ENCODE assay signal across 8 cellular contexts in genomic region chr7:56063500-56063881, GRCh38. TPM values are rescaled to one million over a fixed set of nuclear protein-coding genes. Genes with fewer than 3 reads are reported as not detected.
DNase-seq lines count a peak whose midpoint lies in the region; ATAC-seq, FAIRE-seq and TF ChIP-seq lines count a peak whose summit lies in the region.

No MANE protein-coding gene starts in this region.

- H3K4me3 ChIP-seq in A673 (ENCODE audit: low read depth, low read length, poor library complexity, severe bottlenecking): no peak overlapping the region
- H3K4me3 ChIP-seq in HUES6 (ENCODE audit: low read depth, low read length): peak overlapping the region; percentile 92

- intact Hi-C loops in A673 (cut with micrococcal nuclease; ENCODE audit: unreplicated experiment) (no loop called here), MCF 10A (cut with micrococcal nuclease) (no loop called here)

- H3K4me3 Mint-ChIP-seq in MCF 10A (ENCODE audit: unreplicated experiment): peak overlapping the region; percentile 82
- H3K4me3 Mint-ChIP-seq in naive thymus-derived CD8-positive, alpha-beta T cell: peak overlapping the region; percentile 90 to 96 (median 94)

- H3K9me3 Mint-ChIP-seq in MCF 10A (ENCODE audit: unreplicated experiment): no peaks in the 10 kb centered on the region
- H3K9me3 Mint-ChIP-seq in naive thymus-derived CD8-positive, alpha-beta T cell: no peaks in the 10 kb centered on the region

- no peak for FAIRE-seq in H54 (lab: Jason Lieb, UNC)

- no peak overlapping the region for H3K9ac ChIP-seq in HUES6 (ENCODE audit: low read length)

- TF ChIP-seq POLR2A in H54 (IDR thresholded peaks at IDR 0.05; ENCODE audit: low read depth, low read length): no peak

- POLR2A ChIA-PET in A673 (lab: Charles Lee; ENCODE audit: low non-redundant PET) (no interaction called here), MCF 10A (lab: Yijun Ruan, JAX) (interaction anchor here (0.7 to 9.3 kb wide), 12 partner anchors 10 to 97 kb away, joined by 3 to 116 read pairs (median 9); partner anchors contain the start of genes CCT6A, CHCHD2 and PSPH)
- POLR2A ChIA-PET in naive thymus-derived CD8-positive, alpha-beta T cell (lab: Charles Lee): interaction anchor here (0.8 to 4.3 kb wide), 5 partner anchors 12 to 489 kb away, joined by 3 to 42 read pairs (median 11); partner anchors contain the start of genes CCT6A, CHCHD2 and PSPH

- DNase-seq in A673 (ENCODE audit: low spot score): no peak
- DNase-seq in MCF 10A (ENCODE audit: unreplicated experiment): no peak
- no peak for DNase-seq in naive thymus-derived CD8-positive, alpha-beta T cell
- no peak for DNase-seq in H54 (ENCODE audit: insufficient read length, low spot score)
- DNase-seq in NK-92 (lab: John Stamatoyannopoulos, UW; ENCODE audit: unreplicated experiment): no peak

- peaks cover 56% of the 10 kb centered on the region for H3K36me3 ChIP-seq in A673 (ENCODE audit: insufficient read depth, low read length, poor library complexity, severe bottlenecking)
- peaks cover 59% of the 10 kb centered on the region for H3K36me3 ChIP-seq in HUES6 (ENCODE audit: control insufficient read depth, insufficient read depth, low read length)

- no peaks in the 10 kb centered on the region for H3K9me3 ChIP-seq in A673 (ENCODE audit: low read depth, low read length, poor library complexity, severe bottlenecking)
- H3K9me3 ChIP-seq in HUES6 (ENCODE audit: control insufficient read depth, insufficient read depth, low read depth, low read length): no peaks in the 10 kb centered on the region

- peak overlapping the region; percentile 84 for H3K27ac Mint-ChIP-seq in MCF 10A (ENCODE audit: low read depth, unreplicated experiment)
- H3K27ac Mint-ChIP-seq in naive thymus-derived CD8-positive, alpha-beta T cell: peak overlapping the region; percentile 95 to 99 (median 98)

- peaks cover 82% of the 10 kb centered on the region for H3K36me3 Mint-ChIP-seq in MCF 10A (ENCODE audit: insufficient read depth, unreplicated experiment)
- peaks cover 0 to 56% (median 1%) of the 10 kb centered on the region in 3 donors for H3K36me3 Mint-ChIP-seq in naive thymus-derived CD8-positive, alpha-beta T cell

- CTCF ChIA-PET in A673 (lab: Charles Lee): interaction anchor here (1.0 kb wide), 1 partner anchor 11 kb away, joined by 6 read pairs; no protein-coding TSS in a partner anchor
- CTCF ChIA-PET in MCF 10A (lab: Yijun Ruan, JAX): interaction anchor here (0.6 to 3.4 kb wide), 4 partner anchors 11 to 170 kb away, joined by 3 to 14 read pairs (median 6); no protein-coding TSS in a partner anchor

- no peak for TF ChIP-seq CTCF in A673 (conservative IDR thresholded peaks at IDR 0.05; ENCODE audit: low read depth, low read length)
- no peak for TF ChIP-seq CTCF in MCF 10A (IDR thresholded peaks at IDR 0.05; ENCODE audit: unreplicated experiment)

- H3K4me1 ChIP-seq in A673 (ENCODE audit: insufficient read depth, low read length, poor library complexity, severe bottlenecking) (peaks cover 20% of the 10 kb centered on the region), HUES6 (ENCODE audit: control insufficient read depth, insufficient read depth, low read length) (peaks cover 5% of the 10 kb centered on the region; the same call in 1 of the 2 replicates)

- H3K4me1 Mint-ChIP-seq in MCF 10A (ENCODE audit: insufficient read depth, unreplicated experiment): peaks cover 30% of the 10 kb centered on the region
- H3K4me1 Mint-ChIP-seq in naive thymus-derived CD8-positive, alpha-beta T cell: peaks cover 15 to 35% (median 33%) of the 10 kb centered on the region in 4 donors

- H3K27me3 ChIP-seq in A673 (replicated peaks; ENCODE audit: insufficient read depth, low read depth, low read length, poor library complexity) (no peaks in the 10 kb centered on the region), HUES6 (ENCODE audit: control insufficient read depth, insufficient read depth, low read length) (no peaks in the 10 kb centered on the region)

- no peaks in the 10 kb centered on the region for H3K27me3 Mint-ChIP-seq in MCF 10A (ENCODE audit: insufficient read depth, unreplicated experiment)
- peaks cover 0 to 3% (median 0%) of the 10 kb centered on the region in 5 donors for H3K27me3 Mint-ChIP-seq in naive thymus-derived CD8-positive, alpha-beta T cell

- BruUV-seq in A673 (replicated peaks; lab: Mats Ljungman, UMichigan) (TSS peak; percentile 38), MCF 10A (replicated peaks; lab: Mats Ljungman, UMichigan) (TSS peak; percentile 75)

- H3K27ac ChIP-seq in A673 (ENCODE audit: low read depth, low read length, poor library complexity, severe bottlenecking): peak overlapping the region; percentile 86
- H3K27ac ChIP-seq in HUES6 (ENCODE audit: low read depth, low read length): peak overlapping the region; percentile 7; the same call in 1 of the 2 replicates

- ATAC-seq in naive thymus-derived CD8-positive, alpha-beta T cell: no peak
- no peak for ATAC-seq in HG03378 (IDR thresholded peaks at IDR 0.05; ENCODE audit: unreplicated experiment)
- ATAC-seq in HG03469 (IDR thresholded peaks at IDR 0.05; ENCODE audit: unreplicated experiment): no peak

RNA-seq across cellular contexts. Expression of gene SUMF2, which starts 0.6 kb away (rescaled TPM):
- 157 and 159 TPM in 2 replicates for total RNA-seq in A673 (2021)
- 142 and 159 TPM in 2 replicates for total RNA-seq in MCF 10A (2022)
- 100 to 1,000 TPM; 168 to 176 TPM for total RNA-seq in naive thymus-derived CD8-positive, alpha-beta T cell
- 100 to 1,000 TPM; 135 to 171 (median 140) TPM for polyA plus RNA-seq in naive thymus-derived CD8-positive, alpha-beta T cell

RNA-seq across cellular contexts. Expression of gene CCT6A, which starts 11.9 kb away (rescaled TPM):
- total RNA-seq in A673 (2021) (321 and 359 TPM in 2 replicates), MCF 10A (2022) (208 and 222 TPM in 2 replicates)
- total RNA-seq in naive thymus-derived CD8-positive, alpha-beta T cell: 10 to 100 TPM; 85.4 to 90.3 TPM
- 100 to 1,000 TPM in 1 of 3 donors, 10 to 100 TPM in 2; 86.8 to 103 (median 97.5) TPM for polyA plus RNA-seq in naive thymus-derived CD8-positive, alpha-beta T cell

RNA-seq across cellular contexts. Expression of gene PSPH, which starts 12.2 kb away (rescaled TPM):
- total RNA-seq in A673 (2021): 59.0 and 83.8 TPM in 2 replicates
- 49.4 and 56.6 TPM in 2 replicates for total RNA-seq in MCF 10A (2022)
- total RNA-seq in naive thymus-derived CD8-positive, alpha-beta T cell: 1 to 10 TPM; 6.2 to 7.8 TPM
- 1 to 10 TPM; 5.7 to 8.0 (median 6.9) TPM for polyA plus RNA-seq in naive thymus-derived CD8-positive, alpha-beta T cell

RNA-seq across cellular contexts. Expression of gene PHKG1, which starts 29.3 kb away (rescaled TPM):
- total RNA-seq in A673 (2021): 2.0 and 2.3 TPM in 2 replicates
- 1.2 and 2.4 TPM in 2 replicates for total RNA-seq in MCF 10A (2022)
- 1 to 10 TPM; 2.6 to 2.9 TPM for total RNA-seq in naive thymus-derived CD8-positive, alpha-beta T cell
- polyA plus RNA-seq in naive thymus-derived CD8-positive, alpha-beta T cell: under 1 TPM; 0.23 to 0.43 (median 0.30) TPM

RNA-seq across cellular contexts. Expression of gene CHCHD2, which starts 42.8 kb away (rescaled TPM):
- total RNA-seq in A673 (2021): 494 and 533 TPM in 2 replicates
- total RNA-seq in MCF 10A (2022): 564 and 712 TPM in 2 replicates
- 100 to 1,000 TPM; 155 to 158 TPM for total RNA-seq in naive thymus-derived CD8-positive, alpha-beta T cell
- 100 to 1,000 TPM; 415 to 515 (median 454) TPM for polyA plus RNA-seq in naive thymus-derived CD8-positive, alpha-beta T cell
